8 cellular contexts compared by ENCODE assay signal in genomic region chr9:137067860-137068538, GRCh38. TPM values are rescaled to one million over a fixed set of nuclear protein-coding genes. Genes with fewer than 3 reads are reported as not detected.
DNase-seq lines count a peak whose midpoint lies in the region; ATAC-seq lines count a peak whose summit lies in the region.

No MANE protein-coding gene starts in this region.

- H3K9me3 Mint-ChIP-seq in activated naive CD4-positive, alpha-beta T cell treated with anti-CD3 and anti-CD28 coated beads, Interleukin-2, amount 50 U/mL, for 72 hours = no peaks in the 10 kb centered on the region

- DNase-seq in AG20443 (ENCODE audit: low spot score) (peak; percentile 85), NCI-H1436 (lab: John Stamatoyannopoulos, UW) (peak; percentile 76), SW480 (ENCODE audit: low spot score) (peak; percentile 83), Right ventricle myocardium inferior (ENCODE audit: missing footprints) (peak; percentile 89), pulmonary artery endothelial cell (ENCODE audit: low read depth, low spot score) (peak; percentile 52)
- DNase-seq in activated naive CD4-positive, alpha-beta T cell treated with anti-CD3 and anti-CD28 coated beads, Interleukin-2, amount 50 U/mL, for 72 hours (ENCODE audit: low spot score in 2 of 2) = peak; percentile 79 to 91

- H3K36me3 Mint-ChIP-seq in activated naive CD4-positive, alpha-beta T cell treated with anti-CD3 and anti-CD28 coated beads, Interleukin-2, amount 50 U/mL, for 72 hours = no peaks in the 10 kb centered on the region

- peak; percentile 50 for ATAC-seq in GM19395 (IDR thresholded peaks at IDR 0.05; ENCODE audit: unreplicated experiment)
- peak; percentile 46 to 62 for ATAC-seq in activated naive CD4-positive, alpha-beta T cell treated with anti-CD3 and anti-CD28 coated beads, Interleukin-2, amount 50 U/mL, for 72 hours
- ATAC-seq in Right ventricle myocardium inferior = peak; percentile 48
- ATAC-seq in HG02885 (IDR thresholded peaks at IDR 0.05; ENCODE audit: poor library complexity, unreplicated experiment) = no peak

- intact Hi-C loops in Right ventricle myocardium inferior (cut with DNase I) = loop anchor here (10.0 kb wide), 1 partner anchor 283 kb away; no protein-coding TSS in a partner anchor

- H3K27ac Mint-ChIP-seq in activated naive CD4-positive, alpha-beta T cell treated with anti-CD3 and anti-CD28 coated beads, Interleukin-2, amount 50 U/mL, for 72 hours = no peak overlapping the region

RNA-seq across cellular contexts. Expression of gene SAPCD2, which starts 2.4 kb away (rescaled TPM):
- total RNA-seq in activated naive CD4-positive, alpha-beta T cell treated with anti-CD3 and anti-CD28 coated beads, Interleukin-2, amount 50 U/mL, for 72 hours = 10 to 100 TPM in 1 of 2 donors, 1 to 10 TPM in 1; 3.5 to 13.3 TPM
- 0.22 TPM for total RNA-seq in Right ventricle myocardium inferior
- 17.6 and 31.1 TPM in 2 replicates for total RNA-seq in pulmonary artery endothelial cell

RNA-seq across cellular contexts. Expression of gene UAP1L1, which starts 9.3 kb away (rescaled TPM):
- total RNA-seq in activated naive CD4-positive, alpha-beta T cell treated with anti-CD3 and anti-CD28 coated beads, Interleukin-2, amount 50 U/mL, for 72 hours = 10 to 100 TPM in 1 of 2 donors, 1 to 10 TPM in 1; 7.5 to 28.2 TPM
- total RNA-seq in Right ventricle myocardium inferior (13.6 TPM), pulmonary artery endothelial cell (15.4 and 17.0 TPM in 2 replicates)

RNA-seq across cellular contexts. Expression of gene ENTPD2, which starts 14.1 kb away (rescaled TPM):
- total RNA-seq in activated naive CD4-positive, alpha-beta T cell treated with anti-CD3 and anti-CD28 coated beads, Interleukin-2, amount 50 U/mL, for 72 hours = under 1 TPM in 1 of 2 donors, not detected in 1; 0.27 TPM
- total RNA-seq in Right ventricle myocardium inferior (2.7 TPM), pulmonary artery endothelial cell (not detected in 2 replicates)

RNA-seq across cellular contexts. Expression of gene MAN1B1, which starts 18.8 kb away (rescaled TPM):
- total RNA-seq in activated naive CD4-positive, alpha-beta T cell treated with anti-CD3 and anti-CD28 coated beads, Interleukin-2, amount 50 U/mL, for 72 hours = 10 to 100 TPM; 23.8 to 41.4 TPM
- total RNA-seq in Right ventricle myocardium inferior (20.4 TPM), pulmonary artery endothelial cell (58.1 and 76.7 TPM in 2 replicates)

RNA-seq across cellular contexts. Expression of gene NPDC1, which starts 22.0 kb away (rescaled TPM):
- 10 to 100 TPM; 29.4 to 34.2 TPM for total RNA-seq in activated naive CD4-positive, alpha-beta T cell treated with anti-CD3 and anti-CD28 coated beads, Interleukin-2, amount 50 U/mL, for 72 hours
- total RNA-seq in Right ventricle myocardium inferior (69.0 TPM), pulmonary artery endothelial cell (31.2 and 33.0 TPM in 2 replicates)
